ENCODE assay signal across 30 cellular contexts in genomic region chr7:50988465-50988864, GRCh38.
"Had no signal": no experiment of that assay in that cellular context is flagged by ENCODE, and none has a peak within 500 bp of the region (broad histone marks: within the 10 kb centered on the region; RNA-seq: fewer than 3 reads in every experiment).

No MANE protein-coding gene starts in this region.

- H3K4me3 ChIP-seq: dorsolateral prefrontal cortex, gastroesophageal sphincter, heart left ventricle, hepatocyte, ovary, psoas muscle, right lobe of liver, suprapubic skin, transverse colon, upper lobe of right lung, uterus had no signal

- H2AFZ ChIP-seq: hepatocyte had no signal

- H3K4me1 Mint-ChIP-seq: naive thymus-derived CD4-positive, alpha-beta T cell; stimulated activated naive CD8-positive, alpha-beta T cell treated with anti-CD3 and anti-CD28 coated beads, Interleukin-15, amount 100 ng/mL, for 72 hours had no signal

- H3K79me2 ChIP-seq: hepatocyte had no signal

- H3K9me3 Mint-ChIP-seq: nephron had no signal

- DNase-seq: dorsolateral prefrontal cortex; effector CD4-positive, alpha-beta T cell; foreskin keratinocyte; heart left ventricle; kidney; mesenchymal stem cell; midbrain; naive thymus-derived CD4-positive, alpha-beta T cell; occipital lobe; ovary; posterior cingulate gyrus; psoas muscle; retina; right lobe of liver; small intestine; stimulated activated CD4-positive, alpha-beta T cell treated with anti-CD3 and anti-CD28 coated beads, Interleukin-1b, Interleukin-23, amount 100 ng/mL, for 48 hours; stimulated activated CD4-positive, alpha-beta T cell treated with anti-CD3 and anti-CD28 coated beads, Interleukin-4, amount 100 ng/mL, for 1 hour; stimulated activated CD8-positive, alpha-beta memory T cell treated with anti-CD3 and anti-CD28 coated beads, Interleukin-4, amount 100 ng/mL, for 48 hours; stimulated activated naive CD4-positive, alpha-beta T cell; stimulated activated naive CD8-positive, alpha-beta T cell treated with anti-CD3 and anti-CD28 coated beads, Interleukin-15, amount 100 ng/mL, for 72 hours; transverse colon; upper lobe of right lung; uterus had no signal

- H3K4me1 ChIP-seq: foreskin keratinocyte, gastroesophageal sphincter, heart left ventricle, psoas muscle, right lobe of liver, suprapubic skin, transverse colon, upper lobe of right lung, uterus had no signal

- H3K27me3 Mint-ChIP-seq: stimulated activated naive CD8-positive, alpha-beta T cell treated with anti-CD3 and anti-CD28 coated beads, Interleukin-15, amount 100 ng/mL, for 72 hours had no signal

- H3K27me3 ChIP-seq: foreskin keratinocyte, gastroesophageal sphincter, heart left ventricle, hepatocyte, ovary, right lobe of liver, suprapubic skin, transverse colon, upper lobe of right lung, uterus had no signal

- H3K36me3 Mint-ChIP-seq: naive thymus-derived CD4-positive, alpha-beta T cell had no signal

- H3K4me3 Mint-ChIP-seq: naive thymus-derived CD4-positive, alpha-beta T cell; nephron; stimulated activated naive CD8-positive, alpha-beta T cell treated with anti-CD3 and anti-CD28 coated beads, Interleukin-15, amount 100 ng/mL, for 72 hours had no signal

- H3K27ac Mint-ChIP-seq: naive thymus-derived CD4-positive, alpha-beta T cell; nephron; stimulated activated naive CD8-positive, alpha-beta T cell treated with anti-CD3 and anti-CD28 coated beads, Interleukin-15, amount 100 ng/mL, for 72 hours had no signal

- ATAC-seq: esophagus mucosa; foreskin keratinocyte; gastroesophageal sphincter; heart left ventricle; left lobe of liver; naive thymus-derived CD4-positive, alpha-beta T cell; psoas muscle; right lobe of liver; stimulated activated naive CD8-positive, alpha-beta T cell treated with anti-CD3 and anti-CD28 coated beads, Interleukin-15, amount 100 ng/mL, for 72 hours had no signal

- H3K9me3 ChIP-seq: gastroesophageal sphincter, ovary, psoas muscle, right lobe of liver, suprapubic skin, transverse colon, upper lobe of right lung, uterus had no signal

- H3K36me3 ChIP-seq: gastroesophageal sphincter, heart left ventricle, ovary, right lobe of liver, suprapubic skin, transverse colon, upper lobe of right lung, uterus had no signal

- H3K4me2 ChIP-seq: hepatocyte had no signal

- H3K27ac ChIP-seq: dorsolateral prefrontal cortex, epithelial cell of prostate, foreskin keratinocyte, gastroesophageal sphincter, heart left ventricle, hepatocyte, ovary, psoas muscle, right lobe of liver, suprapubic skin, transverse colon, upper lobe of right lung, uterus had no signal
